ENCODE assay signal across 1 cellular context in genomic region chr15:70246623-70247200, GRCh38.
A peak's percentile ranks its signal among the peaks of the same experiment; 100 is the strongest.
TF ChIP-seq lines count a peak whose summit lies in the region.

No MANE protein-coding gene starts in this region.

TF ChIP-seq in K562, 482 proteins besides CTCF, POLR2A, EP300 and RAD21 (continued from another document):
- TF ChIP-seq ETS1 (conservative IDR thresholded peaks at IDR 0.05; ENCODE audit: control insufficient read depth, low read depth, low read length) (no peak), RBM25 (IDR thresholded peaks at IDR 0.05; ENCODE audit: low read depth, low read length, severe bottlenecking) (peak; percentile 58), TCF7L2 (IDR thresholded peaks at IDR 0.05; ENCODE audit: low read depth, low read length) (no peak), ZNF24 (IDR thresholded peaks at IDR 0.05) (no peak), ADNP (tag; IDR thresholded peaks at IDR 0.05) (0 out of 2 replicates have a peak, but pooled peaks have one; percentile 22), BCOR (IDR thresholded peaks at IDR 0.05) (0 out of 2 replicates have a peak, but pooled peaks have one; percentile 12)
- TF ChIP-seq, protein P1, sequence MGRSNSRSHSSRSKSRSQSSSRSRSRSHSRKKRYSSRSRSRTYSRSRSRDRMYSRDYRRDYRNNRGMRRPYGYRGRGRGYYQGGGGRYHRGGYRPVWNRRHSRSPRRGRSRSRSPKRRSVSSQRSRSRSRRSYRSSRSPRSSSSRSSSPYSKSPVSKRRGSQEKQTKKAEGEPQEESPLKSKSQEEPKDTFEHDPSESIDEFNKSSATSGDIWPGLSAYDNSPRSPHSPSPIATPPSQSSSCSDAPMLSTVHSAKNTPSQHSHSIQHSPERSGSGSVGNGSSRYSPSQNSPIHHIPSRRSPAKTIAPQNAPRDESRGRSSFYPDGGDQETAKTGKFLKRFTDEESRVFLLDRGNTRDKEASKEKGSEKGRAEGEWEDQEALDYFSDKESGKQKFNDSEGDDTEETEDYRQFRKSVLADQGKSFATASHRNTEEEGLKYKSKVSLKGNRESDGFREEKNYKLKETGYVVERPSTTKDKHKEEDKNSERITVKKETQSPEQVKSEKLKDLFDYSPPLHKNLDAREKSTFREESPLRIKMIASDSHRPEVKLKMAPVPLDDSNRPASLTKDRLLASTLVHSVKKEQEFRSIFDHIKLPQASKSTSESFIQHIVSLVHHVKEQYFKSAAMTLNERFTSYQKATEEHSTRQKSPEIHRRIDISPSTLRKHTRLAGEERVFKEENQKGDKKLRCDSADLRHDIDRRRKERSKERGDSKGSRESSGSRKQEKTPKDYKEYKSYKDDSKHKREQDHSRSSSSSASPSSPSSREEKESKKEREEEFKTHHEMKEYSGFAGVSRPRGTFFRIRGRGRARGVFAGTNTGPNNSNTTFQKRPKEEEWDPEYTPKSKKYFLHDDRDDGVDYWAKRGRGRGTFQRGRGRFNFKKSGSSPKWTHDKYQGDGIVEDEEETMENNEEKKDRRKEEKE (IDR thresholded peaks at IDR 0.05; ENCODE audit: borderline replicate concordance in 1 of 2, control insufficient read depth in 1 of 2, low read depth in 2 of 2, low read length in 1 of 2) = no peak
- TF ChIP-seq, protein P2, sequence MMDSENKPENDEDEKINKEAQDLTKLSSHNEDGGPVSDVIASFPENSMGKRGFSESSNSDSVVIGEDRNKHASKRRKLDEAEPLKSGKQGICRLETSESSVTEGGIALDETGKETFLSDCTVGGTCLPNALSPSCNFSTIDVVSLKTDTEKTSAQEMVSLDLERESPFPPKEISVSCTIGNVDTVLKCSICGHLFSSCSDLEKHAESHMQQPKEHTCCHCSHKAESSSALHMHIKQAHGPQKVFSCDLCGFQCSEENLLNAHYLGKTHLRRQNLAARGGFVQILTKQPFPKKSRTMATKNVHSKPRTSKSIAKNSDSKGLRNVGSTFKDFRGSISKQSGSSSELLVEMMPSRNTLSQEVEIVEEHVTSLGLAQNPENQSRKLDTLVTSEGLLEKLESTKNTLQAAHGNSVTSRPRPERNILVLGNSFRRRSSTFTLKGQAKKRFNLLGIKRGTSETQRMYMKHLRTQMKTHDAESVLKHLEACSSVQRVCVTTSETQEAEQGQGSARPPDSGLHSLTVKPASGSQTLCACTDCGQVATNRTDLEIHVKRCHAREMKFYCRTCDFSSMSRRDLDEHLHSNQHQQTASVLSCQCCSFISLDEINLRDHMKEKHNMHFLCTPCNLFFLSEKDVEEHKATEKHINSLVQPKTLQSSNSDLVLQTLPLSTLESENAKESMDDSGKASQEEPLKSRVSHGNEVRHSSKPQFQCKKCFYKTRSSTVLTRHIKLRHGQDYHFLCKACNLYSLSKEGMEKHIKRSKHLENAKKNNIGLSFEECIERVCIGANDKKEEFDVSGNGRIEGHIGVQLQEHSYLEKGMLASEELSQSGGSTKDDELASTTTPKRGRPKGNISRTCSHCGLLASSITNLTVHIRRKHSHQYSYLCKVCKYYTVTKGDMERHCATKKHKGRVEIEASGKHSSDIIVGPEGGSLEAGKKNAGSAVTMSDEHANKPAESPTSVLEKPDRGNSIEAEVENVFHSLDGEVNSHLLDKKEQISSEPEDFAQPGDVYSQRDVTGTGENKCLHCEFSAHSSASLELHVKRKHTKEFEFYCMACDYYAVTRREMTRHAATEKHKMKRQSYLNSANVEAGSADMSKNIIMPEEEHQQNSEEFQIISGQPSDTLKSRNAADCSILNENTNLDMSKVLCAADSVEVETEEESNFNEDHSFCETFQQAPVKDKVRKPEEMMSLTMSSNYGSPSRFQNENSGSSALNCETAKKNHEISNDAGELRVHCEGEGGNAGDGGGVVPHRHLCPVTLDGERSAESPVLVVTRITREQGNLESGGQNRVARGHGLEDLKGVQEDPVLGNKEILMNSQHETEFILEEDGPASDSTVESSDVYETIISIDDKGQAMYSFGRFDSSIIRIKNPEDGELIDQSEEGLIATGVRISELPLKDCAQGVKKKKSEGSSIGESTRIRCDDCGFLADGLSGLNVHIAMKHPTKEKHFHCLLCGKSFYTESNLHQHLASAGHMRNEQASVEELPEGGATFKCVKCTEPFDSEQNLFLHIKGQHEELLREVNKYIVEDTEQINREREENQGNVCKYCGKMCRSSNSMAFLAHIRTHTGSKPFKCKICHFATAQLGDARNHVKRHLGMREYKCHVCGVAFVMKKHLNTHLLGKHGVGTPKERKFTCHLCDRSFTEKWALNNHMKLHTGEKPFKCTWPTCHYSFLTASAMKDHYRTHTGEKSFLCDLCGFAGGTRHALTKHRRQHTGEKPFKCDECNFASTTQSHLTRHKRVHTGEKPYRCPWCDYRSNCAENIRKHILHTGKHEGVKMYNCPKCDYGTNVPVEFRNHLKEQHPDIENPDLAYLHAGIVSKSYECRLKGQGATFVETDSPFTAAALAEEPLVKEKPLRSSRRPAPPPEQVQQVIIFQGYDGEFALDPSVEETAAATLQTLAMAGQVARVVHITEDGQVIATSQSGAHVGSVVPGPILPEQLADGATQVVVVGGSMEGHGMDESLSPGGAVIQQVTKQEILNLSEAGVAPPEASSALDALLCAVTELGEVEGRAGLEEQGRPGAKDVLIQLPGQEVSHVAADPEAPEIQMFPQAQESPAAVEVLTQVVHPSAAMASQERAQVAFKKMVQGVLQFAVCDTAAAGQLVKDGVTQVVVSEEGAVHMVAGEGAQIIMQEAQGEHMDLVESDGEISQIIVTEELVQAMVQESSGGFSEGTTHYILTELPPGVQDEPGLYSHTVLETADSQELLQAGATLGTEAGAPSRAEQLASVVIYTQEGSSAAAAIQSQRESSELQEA (IDR thresholded peaks at IDR 0.05; ENCODE audit: low read depth) = no peak
